Comparison of ENCODE assay signal across 7 cellular contexts in the genomic region with DNA sequence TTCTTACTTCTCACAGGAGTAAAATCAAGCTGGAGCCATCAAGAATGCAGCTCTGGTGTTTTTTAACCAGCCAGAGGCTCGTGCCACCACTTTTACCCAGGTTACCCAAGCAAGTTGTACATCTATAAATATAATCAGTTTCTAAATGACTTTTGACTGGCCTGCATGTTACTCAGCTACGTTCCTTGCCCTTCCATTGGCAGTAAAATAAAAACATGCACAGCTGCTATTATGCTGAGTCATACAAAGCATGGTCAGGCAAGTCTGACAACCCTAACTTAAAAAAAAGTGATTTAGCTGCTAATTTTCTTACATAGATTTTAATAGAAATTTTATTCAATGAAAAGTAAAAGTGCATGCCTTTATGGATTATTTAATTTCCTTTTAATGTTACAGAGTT.
DNase-seq lines count a peak whose midpoint lies in the region; ATAC-seq, FAIRE-seq and TF ChIP-seq lines count a peak whose summit lies in the region.

No MANE protein-coding gene starts in this region.

- TF ChIP-seq EP300 in GM12878 (IDR thresholded peaks at IDR 0.05; ENCODE audit: borderline replicate concordance in 1 of 2, control insufficient read depth in 1 of 2, low read depth in 2 of 2, low read length in 2 of 2) = no peak

- 0% methylated on average over 2 of the region's 2 CpGs for WGBS in GM12878 (ENCODE audit: insufficient coverage, insufficient replicate concordance, low lambda C conversion rate, missing lambda C conversion rate)

- RAD21 ChIA-PET in GM12878 (lab: Charles Lee; ENCODE audit: unreplicated experiment) = no interaction called here

- no peak for TF ChIP-seq RAD21 in GM12878 (IDR thresholded peaks at IDR 0.05; ENCODE audit: insufficient read depth, low read depth, low read length)

- no peaks in the 10 kb centered on the region for H3K9me3 ChIP-seq in GM12878 (replicated peaks; ENCODE audit: control insufficient read depth, insufficient read depth, low read length)

- H3K4me3 ChIP-seq in GM12878 = no peak overlapping the region

- POLR2A ChIA-PET in GM12878 (lab: Charles Lee) = no interaction called here

- BruUV-seq in GM12878 (replicated peaks; lab: Mats Ljungman, UMichigan) = no TSS peak

- no peaks in the 10 kb centered on the region for H3K36me3 ChIP-seq in GM12878 (ENCODE audit: control insufficient read depth in 2 of 2, insufficient read depth in 2 of 2, low read length in 1 of 2)

- no peak overlapping the region for H3K9ac ChIP-seq in GM12878 (ENCODE audit: control insufficient read depth, insufficient read depth, low read length)

- no peak for TF ChIP-seq CTCF in GM12878 (IDR thresholded peaks at IDR 0.05 in 2 of 3, conservative IDR thresholded peaks at IDR 0.05 in 1 of 3; ENCODE audit: control insufficient read depth in 2 of 3, extremely low read depth in 1 of 3, insufficient read depth in 1 of 3, low read depth in 3 of 3, low read length in 3 of 3)

- CTCF ChIA-PET in GM12878 (lab: Yijun Ruan, JAX) = no interaction called here

- no peaks in the 10 kb centered on the region for H3K4me1 ChIP-seq in GM12878 (ENCODE audit: control insufficient read depth, insufficient read depth, low read length)

- no peaks in the 10 kb centered on the region for H3K79me2 ChIP-seq in GM12878 (ENCODE audit: control insufficient read depth, insufficient read depth, low read length)

- no peaks in the 10 kb centered on the region for H4K20me1 ChIP-seq in GM12878 (ENCODE audit: control insufficient read depth, insufficient read depth)

- no peak overlapping the region for H3K27ac ChIP-seq in GM12878 (ENCODE audit: control insufficient read depth, insufficient read depth)

- H3K4me2 ChIP-seq in GM12878 (ENCODE audit: control insufficient read depth, insufficient read depth) = no peak overlapping the region

- ATAC-seq in GM19452 (IDR thresholded peaks at IDR 0.05; ENCODE audit: unreplicated experiment) (peak; percentile 86), HG03159 (IDR thresholded peaks at IDR 0.05; ENCODE audit: unreplicated experiment) (peak; percentile 89), GM12878 (peak; percentile 80), HG02970 (IDR thresholded peaks at IDR 0.05; ENCODE audit: low FRiP score, unreplicated experiment) (no peak)

- H2AFZ ChIP-seq in GM12878 (ENCODE audit: control insufficient read depth, low read depth, low read length) = no peak overlapping the region

- in situ Hi-C loops in GM12878 (cut with MboI) = no loop called here

- SMC1A ChIA-PET in GM12878 (lab: Charles Lee; ENCODE audit: uncharacterized antibody, unreplicated experiment) = interaction anchor here (1.4 kb wide), 1 partner anchor 12 kb away, joined by 3 read pairs; no protein-coding TSS in a partner anchor

- TF ChIP-seq POLR2A in GM12878 (IDR thresholded peaks at IDR 0.05; ENCODE audit: low read depth, low read length) = no peak

- DNase-seq in GM12878 (ENCODE audit: low read depth, low spot score) (peak; percentile 2), smooth muscle cell of the brain vasculature (ENCODE audit: low read depth, low spot score) (peak; percentile 13), mucosa of gallbladder (ENCODE audit: low spot score) (no peak)
- DNase-seq in activated naive CD4-positive, alpha-beta T cell (lab: John Stamatoyannopoulos, UW) = no peak

- intact Hi-C loops in GM12878 (cut with micrococcal nuclease; ENCODE audit: unreplicated experiment) = no loop called here

- no peak for FAIRE-seq in GM12878 (lab: Jason Lieb, UNC)

- no peaks in the 10 kb centered on the region for H3K27me3 ChIP-seq in GM12878 (replicated peaks in 1 of 2; ENCODE audit: control insufficient read depth in 2 of 2, insufficient read depth in 2 of 2, low read length in 1 of 2)

TF ChIP-seq in GM12878, 131 proteins besides CTCF, POLR2A, EP300 and RAD21:
- TF ChIP-seq GABPA (IDR thresholded peaks at IDR 0.05; ENCODE audit: low read depth) (no peak), BACH1 (IDR thresholded peaks at IDR 0.05; ENCODE audit: borderline replicate concordance) (peak; percentile 23; the same call in 1 of the 2 replicates)
TF ChIP-seq in GM12878: peak in this region for 1.

Comparison
In these comparisons a context has a peak if more than half of its experiments do, and no peak if none do; other contexts are left out.
1. DNase-seq: peak in GM12878 (single experiment) and smooth muscle cell of the brain vasculature (single experiment); none in activated naive CD4-positive, alpha-beta T cell (0 of 4) and mucosa of gallbladder (single experiment).